Comparison of ENCODE assay signal across 23 cellular contexts in genomic region chr1:46343705-46344104, GRCh38. TPM values are rescaled to one million over a fixed set of nuclear protein-coding genes. Genes with fewer than 3 reads are reported as not detected.
DNase-seq lines count a peak whose midpoint lies in the region; ATAC-seq and TF ChIP-seq lines count a peak whose summit lies in the region.
"Had no signal": no experiment of that assay in that cellular context is flagged by ENCODE, and none has a peak within 500 bp of the region (broad histone marks: within the 10 kb centered on the region; RNA-seq: fewer than 3 reads in every experiment).

No MANE protein-coding gene starts in this region.

- H3K36me3 ChIP-seq in DND-41 (ENCODE audit: insufficient read depth, low read length) (peaks cover 61% of the 10 kb centered on the region), adipocyte (ENCODE audit: control insufficient read depth, insufficient read depth, low read length, severe bottlenecking) (peaks cover 33% of the 10 kb centered on the region)

- peaks cover 50% of the 10 kb centered on the region for H3K79me2 ChIP-seq in DND-41 (ENCODE audit: insufficient read depth, low read length)

- no peaks in the 10 kb centered on the region for H3K27me3 Mint-ChIP-seq in activated naive CD4-positive, alpha-beta T cell treated with anti-CD3 and anti-CD28 coated beads for 36 hours (ENCODE audit: low read depth)
- H3K27me3 Mint-ChIP-seq in nephron progenitor cell (ENCODE audit: low read depth, poor library complexity) (no peaks in the 10 kb centered on the region), WTC11 (ENCODE audit: low read depth) (no peaks in the 10 kb centered on the region)
- H3K27me3 Mint-ChIP-seq: stimulated activated naive CD8-positive, alpha-beta T cell treated with anti-CD3 and anti-CD28 coated beads, Interleukin-15, amount 100 ng/mL, for 72 hours had no signal

- no peak for DNase-seq in activated naive CD4-positive, alpha-beta T cell treated with anti-CD3 and anti-CD28 coated beads for 36 hours
- DNase-seq in activated naive CD4-positive, alpha-beta T cell treated with anti-CD3 and anti-CD28 coated beads, Interleukin-2, amount 50 U/mL, for 72 hours (ENCODE audit: low spot score in 2 of 2), result no peak
- no peak for DNase-seq in DND-41
- DNase-seq in adipocyte (ENCODE audit: low read depth), result no peak
- DNase-seq in nephron progenitor cell, result no peak
- DNase-seq in WTC11 (ENCODE audit: low spot score), result no peak
- no peak for DNase-seq in activated CD4-positive, CD25-positive, alpha-beta regulatory T cell treated with anti-CD3 and anti-CD28 coated beads, Interleukin-2, amount 50 U/mL, for 72 hours
- DNase-seq in HuH-7 (ENCODE audit: low spot score), result no peak
- DNase-seq: activated CD4-positive, CD25-positive, alpha-beta regulatory T cell; activated gamma-delta T cell treated with Interleukin-2 at 50 U/mL for 16 hours; C1 segment of cervical spinal cord; foreskin fibroblast; hypothalamus; MM.1S; NCI-H1436 treated with DMSO at 0.1 percent for 48 hours; NCI-H2171 treated with DMSO at 0.1 percent for 48 hours; NCI-H774; posterior cingulate gyrus; SJCRH30; stimulated activated naive CD8-positive, alpha-beta T cell treated with anti-CD3 and anti-CD28 coated beads, Interleukin-15, amount 100 ng/mL, for 72 hours; upper lobe of right lung had no signal

- POLR2A ChIA-PET in WTC11 (lab: Charles Lee), result no interaction called here

- peak overlapping the region; percentile 9 for H3K27ac Mint-ChIP-seq in activated naive CD4-positive, alpha-beta T cell treated with anti-CD3 and anti-CD28 coated beads for 36 hours
- peak overlapping the region in 1 of 2 donors; percentile 73 for H3K27ac Mint-ChIP-seq in activated naive CD4-positive, alpha-beta T cell treated with anti-CD3 and anti-CD28 coated beads, Interleukin-2, amount 50 U/mL, for 72 hours
- H3K27ac Mint-ChIP-seq in nephron progenitor cell (peak overlapping the region; percentile 62), WTC11 (no peak overlapping the region)

- intact Hi-C loops in activated naive CD4-positive, alpha-beta T cell treated with anti-CD3 and anti-CD28 coated beads for 36 hours (cut with micrococcal nuclease), result loop anchor here (5.0 to 10.0 kb wide), 2 partner anchors 309 to 969 kb away; partner anchors contain the start of gene STIL

- H3K27me3 ChIP-seq in DND-41 (ENCODE audit: insufficient read depth, low read length, poor library complexity) (no peaks in the 10 kb centered on the region), adipocyte (replicated peaks; ENCODE audit: control insufficient read depth, insufficient read depth, low read length) (no peaks in the 10 kb centered on the region)
- H3K27me3 ChIP-seq: SJCRH30, upper lobe of right lung had no signal

- H3K4me1 Mint-ChIP-seq in activated naive CD4-positive, alpha-beta T cell treated with anti-CD3 and anti-CD28 coated beads for 36 hours (ENCODE audit: low read depth), result peaks cover 64% of the 10 kb centered on the region
- H3K4me1 Mint-ChIP-seq in nephron progenitor cell (peaks cover 54% of the 10 kb centered on the region), WTC11 (peaks cover 17% of the 10 kb centered on the region)

- H3K9me3 ChIP-seq in DND-41 (ENCODE audit: insufficient read depth, low read length, severe bottlenecking), result no peaks in the 10 kb centered on the region
- no peaks in the 10 kb centered on the region for H3K9me3 ChIP-seq in adipocyte (ENCODE audit: control insufficient read depth, low read length)
- H3K9me3 ChIP-seq: SJCRH30, upper lobe of right lung had no signal

- peak overlapping the region; percentile 99; the same call in 1 of the 2 replicates for H3K4me2 ChIP-seq in DND-41 (ENCODE audit: insufficient read depth, low read length)

- ATAC-seq in activated naive CD4-positive, alpha-beta T cell treated with anti-CD3 and anti-CD28 coated beads, Interleukin-2, amount 50 U/mL, for 72 hours, result no peak
- ATAC-seq in DND-41 (ENCODE audit: insufficient read depth, low read depth) (no peak), WTC11 (no peak)
- ATAC-seq: stimulated activated naive CD8-positive, alpha-beta T cell treated with anti-CD3 and anti-CD28 coated beads, Interleukin-15, amount 100 ng/mL, for 72 hours; upper lobe of right lung had no signal

- CTCF ChIA-PET in activated naive CD4-positive, alpha-beta T cell treated with anti-CD3 and anti-CD28 coated beads for 36 hours (lab: Charles Lee), result interaction anchor here (0.6 to 1.3 kb wide), 2 partner anchors 45 to 539 kb away, joined by 3 to 5 read pairs; no protein-coding TSS in a partner anchor
- CTCF ChIA-PET in WTC11 (lab: Charles Lee), result no interaction called here

- H3K4me3 Mint-ChIP-seq in activated naive CD4-positive, alpha-beta T cell treated with anti-CD3 and anti-CD28 coated beads for 36 hours, result no peak overlapping the region
- H3K4me3 Mint-ChIP-seq in nephron progenitor cell (no peak overlapping the region), WTC11 (no peak overlapping the region)

- H3K27ac ChIP-seq in DND-41 (ENCODE audit: low read length), result no peak overlapping the region
- H3K27ac ChIP-seq: coronary artery, SJCRH30, upper lobe of right lung had no signal

- no peaks in the 10 kb centered on the region for H3K9me3 Mint-ChIP-seq in activated naive CD4-positive, alpha-beta T cell treated with anti-CD3 and anti-CD28 coated beads for 36 hours
- H3K9me3 Mint-ChIP-seq in activated naive CD4-positive, alpha-beta T cell treated with anti-CD3 and anti-CD28 coated beads, Interleukin-2, amount 50 U/mL, for 72 hours, result no peaks in the 10 kb centered on the region
- H3K9me3 Mint-ChIP-seq in nephron progenitor cell (no peaks in the 10 kb centered on the region), WTC11 (no peaks in the 10 kb centered on the region)
- H3K9me3 Mint-ChIP-seq: nephron; stimulated activated naive CD8-positive, alpha-beta T cell treated with anti-CD3 and anti-CD28 coated beads, Interleukin-15, amount 100 ng/mL, for 72 hours had no signal

- H3K4me1 ChIP-seq in DND-41 (ENCODE audit: insufficient read depth, low read length) (peaks cover 42% of the 10 kb centered on the region), adipocyte (ENCODE audit: control insufficient read depth, insufficient read depth, low read length) (peaks cover 24% of the 10 kb centered on the region)
- H3K4me1 ChIP-seq: SJCRH30 had no signal

- peaks cover 57% of the 10 kb centered on the region for H3K36me3 Mint-ChIP-seq in activated naive CD4-positive, alpha-beta T cell treated with anti-CD3 and anti-CD28 coated beads for 36 hours (ENCODE audit: low read depth)
- H3K36me3 Mint-ChIP-seq in activated naive CD4-positive, alpha-beta T cell treated with anti-CD3 and anti-CD28 coated beads, Interleukin-2, amount 50 U/mL, for 72 hours, result peaks cover 19 to 47% of the 10 kb centered on the region in 2 donors
- H3K36me3 Mint-ChIP-seq in nephron progenitor cell (ENCODE audit: low read depth) (peaks cover 48% of the 10 kb centered on the region), WTC11 (peaks cover 37% of the 10 kb centered on the region)

- H4K20me1 ChIP-seq in DND-41 (ENCODE audit: insufficient read depth, low read length), result peaks cover 33% of the 10 kb centered on the region

- no peak for TF ChIP-seq CTCF in DND-41 (IDR thresholded peaks at IDR 0.05; ENCODE audit: borderline replicate concordance, extremely low read depth, low read length, poor library complexity, severe bottlenecking)
- TF ChIP-seq CTCF in nephron progenitor cell (IDR thresholded peaks at IDR 0.05), result no peak
- TF ChIP-seq CTCF in WTC11 (IDR thresholded peaks at IDR 0.05), result no peak

- H3K4me3 ChIP-seq in DND-41 (ENCODE audit: low read depth in 1 of 2, low read length in 2 of 2) (no peak overlapping the region), adipocyte (ENCODE audit: low read length) (no peak overlapping the region)
- H3K4me3 ChIP-seq: coronary artery, SJCRH30, upper lobe of right lung had no signal

- H3K9ac ChIP-seq in DND-41 (ENCODE audit: low read depth, low read length) (no peak overlapping the region), adipocyte (ENCODE audit: low read length) (peak overlapping the region; percentile 8)

- H2AFZ ChIP-seq in DND-41 (ENCODE audit: low read depth, low read length), result no peak overlapping the region

TF ChIP-seq in WTC11, 78 proteins besides CTCF, POLR2A, EP300 and RAD21 (continues in another document):
- no peak for TF ChIP-seq ZNF396 (CRISPR knock-in tag; IDR thresholded peaks at IDR 0.05; ENCODE audit: borderline replicate concordance)

RNA-seq across cellular contexts. Expression of gene NSUN4, which starts 3.1 kb away (rescaled TPM):
- 10 to 100 TPM; 33.6 to 37.8 TPM for total RNA-seq in activated naive CD4-positive, alpha-beta T cell treated with anti-CD3 and anti-CD28 coated beads for 36 hours
- total RNA-seq in activated naive CD4-positive, alpha-beta T cell treated with anti-CD3 and anti-CD28 coated beads, Interleukin-2, amount 50 U/mL, for 72 hours, result 10 to 100 TPM; 28.2 to 30.2 TPM
- 19.5 to 22.6 TPM (median 21.0 TPM) in 3 replicates for total RNA-seq in WTC11 (2021)

RNA-seq across cellular contexts. Expression of gene UQCRH, which starts 40.2 kb away (rescaled TPM):
- total RNA-seq in activated naive CD4-positive, alpha-beta T cell treated with anti-CD3 and anti-CD28 coated beads for 36 hours, result 100 to 1,000 TPM; 403 to 409 TPM
- total RNA-seq in activated naive CD4-positive, alpha-beta T cell treated with anti-CD3 and anti-CD28 coated beads, Interleukin-2, amount 50 U/mL, for 72 hours, result 100 to 1,000 TPM; 341 to 376 TPM
- total RNA-seq in WTC11 (2021), result 584 to 663 TPM (median 611 TPM) in 3 replicates

RNA-seq across cellular contexts. Expression of gene LRRC41, which starts 40.3 kb away (rescaled TPM):
- total RNA-seq in activated naive CD4-positive, alpha-beta T cell treated with anti-CD3 and anti-CD28 coated beads for 36 hours, result 10 to 100 TPM; 28.0 to 29.8 TPM
- total RNA-seq in activated naive CD4-positive, alpha-beta T cell treated with anti-CD3 and anti-CD28 coated beads, Interleukin-2, amount 50 U/mL, for 72 hours, result 10 to 100 TPM; 29.2 to 38.2 TPM
- total RNA-seq in WTC11 (2021), result 44.8 to 46.2 TPM (median 46.0 TPM) in 3 replicates

RNA-seq across cellular contexts. Expression of gene FAAH, which starts 50.4 kb away (rescaled TPM):
- 1 to 10 TPM; 3.8 to 4.8 TPM for total RNA-seq in activated naive CD4-positive, alpha-beta T cell treated with anti-CD3 and anti-CD28 coated beads for 36 hours
- total RNA-seq in activated naive CD4-positive, alpha-beta T cell treated with anti-CD3 and anti-CD28 coated beads, Interleukin-2, amount 50 U/mL, for 72 hours, result 1 to 10 TPM; 5.5 to 5.7 TPM
- total RNA-seq in WTC11 (2021), result 26.4 to 38.6 TPM (median 28.1 TPM) in 3 replicates
